ENCODE assay signal across 21 cellular contexts in the genomic region with DNA sequence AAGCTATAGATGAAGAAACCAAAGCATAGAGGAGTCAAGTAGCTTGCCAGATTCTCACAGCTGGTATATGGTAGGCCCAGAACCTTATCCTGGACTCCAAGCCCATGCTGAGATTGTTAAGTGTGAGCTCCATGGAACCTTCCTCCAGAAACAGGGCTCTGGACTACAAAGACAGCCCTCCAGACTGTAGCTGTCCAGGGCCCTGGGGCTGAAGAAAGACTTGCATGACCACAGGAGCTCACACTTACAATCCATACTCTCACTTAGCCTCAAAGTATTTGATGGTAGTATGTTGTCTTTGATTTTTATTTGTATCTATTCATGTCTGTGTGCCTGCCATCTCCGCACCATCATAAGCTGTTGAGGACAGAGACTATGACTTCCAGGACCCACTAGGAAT. TPM values are rescaled to one million over a fixed set of nuclear protein-coding genes. Genes with fewer than 3 reads are reported as not detected.
"Had no signal": no experiment of that assay in that cellular context is flagged by ENCODE, and none has a peak within 500 bp of the region (broad histone marks: within the 10 kb centered on the region; RNA-seq: fewer than 3 reads in every experiment).

No MANE protein-coding gene starts in this region.

- H3K27ac ChIP-seq: colonic mucosa, dorsolateral prefrontal cortex, esophagus squamous epithelium, gastroesophageal sphincter, heart left ventricle, neutrophil, ovary, prostate gland, right atrium auricular region, suprapubic skin, tibial nerve, VCaP had no signal

- H3K27me3 ChIP-seq: colonic mucosa, dorsolateral prefrontal cortex, esophagus squamous epithelium, gastroesophageal sphincter, heart left ventricle, neutrophil, ovary, right atrium auricular region, suprapubic skin, tibial nerve had no signal

- H3K4me1 ChIP-seq: colonic mucosa, esophagus squamous epithelium, heart left ventricle, prostate gland, right atrium auricular region, tibial nerve had no signal

- DNase-seq: activated CD4-positive, alpha-beta T cell treated with anti-CD3 and anti-CD28 coated beads, Interleukin-2, amount 50 U/mL, for 1 hour; activated CD4-positive, CD25-positive, alpha-beta regulatory T cell treated with anti-CD3 and anti-CD28 coated beads, Interleukin-2, amount 50 U/mL, for 72 hours; activated gamma-delta T cell treated with Interleukin-2 at 50 U/mL for 16 hours; activated T-cell treated with anti-CD3 and anti-CD28 coated beads, Interleukin-2, amount 50 U/mL, for 1 hour; colonic mucosa; effector memory CD8-positive, alpha-beta T cell; esophagus squamous epithelium; heart left ventricle; islet precursor cell; natural killer cell; ovary had no signal

- H3K9me3 ChIP-seq: colonic mucosa, gastroesophageal sphincter, neutrophil, ovary, prostate gland, right atrium auricular region, suprapubic skin had no signal

- H3K4me3 ChIP-seq: colonic mucosa, dorsolateral prefrontal cortex, esophagus squamous epithelium, gastroesophageal sphincter, heart left ventricle, lung, ovary, prostate gland, right atrium auricular region, suprapubic skin, tibial nerve had no signal

- H3K36me3 ChIP-seq: colonic mucosa, esophagus squamous epithelium, gastroesophageal sphincter, heart left ventricle, neutrophil, ovary, prostate gland, right atrium auricular region, suprapubic skin, tibial nerve had no signal

- ATAC-seq: effector memory CD8-positive, alpha-beta T cell; gastroesophageal sphincter; heart left ventricle; natural killer cell had no signal

RNA-seq across cellular contexts. Expression of a gene that starts 53.8 kb away (rescaled TPM):
- total RNA-seq: endothelial cell of umbilical vein had no signal
- polyA plus RNA-seq: endothelial cell of umbilical vein had no signal
